ENCODE assay signal across 1 cellular context in the genomic region with DNA sequence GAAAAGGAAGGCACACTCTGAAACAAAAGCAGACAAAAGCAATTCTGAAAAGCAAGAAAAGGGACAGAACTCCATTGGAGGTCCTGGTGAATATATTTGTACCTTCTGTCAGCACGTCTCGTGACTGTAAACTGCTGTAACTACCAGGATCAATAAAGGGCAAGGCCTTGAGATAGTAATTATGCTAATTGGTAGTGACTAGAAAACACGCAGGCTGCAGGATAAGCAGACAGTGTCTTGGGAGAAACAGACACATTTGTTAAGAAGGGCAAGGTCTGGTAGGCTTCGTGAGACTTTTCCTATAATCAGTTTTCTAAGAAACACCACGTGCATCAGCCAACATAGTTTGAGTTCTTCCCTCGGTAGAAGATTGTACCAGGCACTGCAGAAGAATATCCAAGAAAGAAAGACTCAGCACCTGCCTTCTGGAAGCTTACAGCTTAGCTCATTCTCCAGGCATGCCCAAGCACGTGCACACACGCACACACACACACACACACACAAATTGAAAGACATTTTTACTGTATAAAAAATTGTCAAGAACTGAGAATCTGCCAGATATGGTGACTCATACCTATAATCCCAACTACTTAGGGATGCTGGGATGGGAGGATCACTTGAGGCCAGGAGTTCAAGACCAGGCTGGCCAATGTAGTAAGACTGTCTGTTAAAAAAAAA.
TF ChIP-seq lines count a peak whose summit lies in the region.

No MANE protein-coding gene starts in this region.

TF ChIP-seq in HEK293, 187 proteins besides CTCF, POLR2A, EP300 and RAD21 (continued from another document):
- TF ChIP-seq, protein P1, sequence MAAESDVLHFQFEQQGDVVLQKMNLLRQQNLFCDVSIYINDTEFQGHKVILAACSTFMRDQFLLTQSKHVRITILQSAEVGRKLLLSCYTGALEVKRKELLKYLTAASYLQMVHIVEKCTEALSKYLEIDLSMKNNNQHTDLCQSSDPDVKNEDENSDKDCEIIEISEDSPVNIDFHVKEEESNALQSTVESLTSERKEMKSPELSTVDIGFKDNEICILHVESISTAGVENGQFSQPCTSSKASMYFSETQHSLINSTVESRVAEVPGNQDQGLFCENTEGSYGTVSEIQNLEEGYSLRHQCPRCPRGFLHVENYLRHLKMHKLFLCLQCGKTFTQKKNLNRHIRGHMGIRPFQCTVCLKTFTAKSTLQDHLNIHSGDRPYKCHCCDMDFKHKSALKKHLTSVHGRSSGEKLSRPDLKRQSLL (tag by site-specific recombination; IDR thresholded peaks at IDR 0.05), result no peak
- TF ChIP-seq FEZF1 (tag by site-specific recombination; IDR thresholded peaks at IDR 0.05) (no peak), SETDB1 (IDR thresholded peaks at IDR 0.05; ENCODE audit: insufficient read length, low read length) (peak; percentile 17), PRDM1 (tag by site-specific recombination; IDR thresholded peaks at IDR 0.05) (no peak), ZNF707 (tag by site-specific recombination; IDR thresholded peaks at IDR 0.05) (no peak)
- TF ChIP-seq, protein P2, sequence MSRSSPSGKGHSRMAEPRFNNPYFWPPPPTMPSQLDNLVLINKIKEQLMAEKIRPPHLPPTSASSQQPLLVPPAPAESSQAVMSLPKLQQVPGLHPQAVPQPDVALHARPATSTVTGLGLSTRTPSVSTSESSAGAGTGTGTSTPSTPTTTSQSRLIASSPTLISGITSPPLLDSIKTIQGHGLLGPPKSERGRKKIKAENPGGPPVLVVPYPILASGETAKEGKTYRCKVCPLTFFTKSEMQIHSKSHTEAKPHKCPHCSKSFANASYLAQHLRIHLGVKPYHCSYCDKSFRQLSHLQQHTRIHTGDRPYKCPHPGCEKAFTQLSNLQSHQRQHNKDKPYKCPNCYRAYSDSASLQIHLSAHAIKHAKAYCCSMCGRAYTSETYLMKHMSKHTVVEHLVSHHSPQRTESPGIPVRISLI (tag by site-specific recombination; IDR thresholded peaks at IDR 0.05), result 0 out of 2 replicates have a peak, but pooled peaks have one; percentile 14
- TF ChIP-seq, protein P3, sequence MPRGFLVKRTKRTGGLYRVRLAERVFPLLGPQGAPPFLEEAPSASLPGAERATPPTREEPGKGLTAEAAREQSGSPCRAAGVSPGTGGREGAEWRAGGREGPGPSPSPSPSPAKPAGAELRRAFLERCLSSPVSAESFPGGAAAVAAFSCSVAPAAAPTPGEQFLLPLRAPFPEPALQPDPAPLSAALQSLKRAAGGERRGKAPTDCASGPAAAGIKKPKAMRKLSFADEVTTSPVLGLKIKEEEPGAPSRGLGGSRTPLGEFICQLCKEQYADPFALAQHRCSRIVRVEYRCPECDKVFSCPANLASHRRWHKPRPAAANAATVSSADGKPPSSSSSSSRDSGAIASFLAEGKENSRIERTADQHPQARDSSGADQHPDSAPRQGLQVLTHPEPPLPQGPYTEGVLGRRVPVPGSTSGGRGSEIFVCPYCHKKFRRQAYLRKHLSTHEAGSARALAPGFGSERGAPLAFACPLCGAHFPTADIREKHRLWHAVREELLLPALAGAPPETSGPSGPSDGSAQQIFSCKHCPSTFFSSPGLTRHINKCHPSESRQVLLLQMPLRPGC (tag by site-specific recombination; IDR thresholded peaks at IDR 0.05), result no peak
- TF ChIP-seq, protein P4, sequence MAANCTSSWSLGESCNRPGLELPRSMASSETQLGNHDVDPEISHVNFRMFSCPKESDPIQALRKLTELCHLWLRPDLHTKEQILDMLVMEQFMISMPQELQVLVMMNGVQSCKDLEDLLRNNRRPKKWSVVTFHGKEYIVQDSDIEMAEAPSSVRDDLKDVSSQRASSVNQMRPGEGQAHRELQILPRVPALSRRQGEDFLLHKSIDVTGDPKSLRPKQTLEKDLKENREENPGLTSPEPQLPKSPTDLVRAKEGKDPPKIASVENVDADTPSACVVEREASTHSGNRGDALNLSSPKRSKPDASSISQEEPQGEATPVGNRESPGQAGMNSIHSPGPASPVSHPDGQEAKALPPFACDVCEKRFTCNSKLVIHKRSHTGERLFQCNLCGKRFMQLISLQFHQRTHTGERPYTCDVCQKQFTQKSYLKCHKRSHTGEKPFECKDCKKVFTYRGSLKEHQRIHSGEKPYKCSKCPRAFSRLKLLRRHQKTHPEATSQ (tag by site-specific recombination; IDR thresholded peaks at IDR 0.05), result no peak
